Comparison of ENCODE assay signal across 14 cellular contexts in the genomic region with DNA sequence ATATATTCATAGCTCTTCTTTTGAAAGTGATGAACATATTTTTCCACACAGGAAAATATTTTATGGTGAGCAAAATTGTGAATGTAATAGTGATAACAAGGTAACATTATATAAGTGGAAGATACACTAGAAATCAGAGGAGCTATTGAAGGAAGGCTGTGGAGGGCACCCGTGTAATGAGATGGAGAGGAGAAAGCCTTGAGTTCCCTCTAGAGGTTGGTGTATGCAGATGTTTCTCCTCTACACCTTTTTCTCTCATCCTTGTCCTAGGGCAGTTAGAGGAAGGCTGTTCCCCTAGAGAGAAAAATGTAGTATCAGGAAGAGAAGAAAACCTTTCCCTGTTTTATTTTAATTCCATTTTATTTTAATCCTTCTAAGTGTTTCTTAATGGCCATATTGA. TPM values are rescaled to one million over a fixed set of nuclear protein-coding genes. Genes with fewer than 3 reads are reported as not detected.
DNase-seq lines count a peak whose midpoint lies in the region; ATAC-seq and TF ChIP-seq lines count a peak whose summit lies in the region.
"Had no signal": no experiment of that assay in that cellular context is flagged by ENCODE, and none has a peak within 500 bp of the region (broad histone marks: within the 10 kb centered on the region; RNA-seq: fewer than 3 reads in every experiment).

No MANE protein-coding gene starts in this region.

- no peaks in the 10 kb centered on the region for H3K27me3 Mint-ChIP-seq in neural progenitor cell (ENCODE audit: insufficient read depth, low read depth)
- H3K27me3 Mint-ChIP-seq: central memory CD8-positive, alpha-beta T cell; memory B cell had no signal

- no peak overlapping the region for H3K4me3 ChIP-seq in KMS-11 (IDR thresholded peaks at IDR 0.05; ENCODE audit: insufficient read depth, low read depth, low read length)
- no peak overlapping the region for H3K4me3 ChIP-seq in brain microvascular endothelial cell (ENCODE audit: low read depth, low read length)
- no peak overlapping the region for H3K4me3 ChIP-seq in neural progenitor cell
- H3K4me3 ChIP-seq in aorta (ENCODE audit: low read length in 2 of 2): no peak overlapping the region
- H3K4me3 ChIP-seq: A549, sigmoid colon had no signal

- WGBS in aorta, 2 donors: 5 to 11% methylated on average over 1 of the region's 1 CpG

- ATAC-seq in aorta (ENCODE audit: low FRiP score) (no peak), HG03442 (IDR thresholded peaks at IDR 0.05; ENCODE audit: unreplicated experiment) (no peak)
- ATAC-seq: A549 had no signal

- H3K4me3 Mint-ChIP-seq in neural progenitor cell: no peak overlapping the region
- H3K4me3 Mint-ChIP-seq: central memory CD8-positive, alpha-beta T cell; memory B cell had no signal

- H3K36me3 ChIP-seq in KMS-11 (ENCODE audit: insufficient read depth): no peaks in the 10 kb centered on the region
- no peaks in the 10 kb centered on the region for H3K36me3 ChIP-seq in brain microvascular endothelial cell (replicated peaks)
- H3K36me3 ChIP-seq in neural progenitor cell: no peaks in the 10 kb centered on the region
- H3K36me3 ChIP-seq in aorta (ENCODE audit: control insufficient read depth in 1 of 2, insufficient read depth in 2 of 2, low read length in 1 of 2): no peaks in the 10 kb centered on the region
- H3K36me3 ChIP-seq: sigmoid colon had no signal

- intact Hi-C loops in aorta (cut with DNase I): no loop called here

- H3K4me2 ChIP-seq in KMS-11: no peak overlapping the region
- no peak overlapping the region for H3K4me2 ChIP-seq in neural progenitor cell
- H3K4me2 ChIP-seq: A549 had no signal

- H3K79me2 ChIP-seq in KMS-11 (ENCODE audit: insufficient read depth, low read depth): no peaks in the 10 kb centered on the region
- no peaks in the 10 kb centered on the region for H3K79me2 ChIP-seq in neural progenitor cell (ENCODE audit: low read depth)

- no peaks in the 10 kb centered on the region for H3F3A ChIP-seq in neural progenitor cell (ENCODE audit: low read depth)

- no peaks in the 10 kb centered on the region for H3K4me1 ChIP-seq in KMS-11 (ENCODE audit: low read depth, poor library complexity, severe bottlenecking)
- H3K4me1 ChIP-seq in neural progenitor cell: no peaks in the 10 kb centered on the region
- no peaks in the 10 kb centered on the region for H3K4me1 ChIP-seq in aorta (ENCODE audit: control insufficient read depth in 1 of 2, insufficient read depth in 2 of 2, low read length in 2 of 2)
- H3K4me1 ChIP-seq: A549, sigmoid colon had no signal

- in situ Hi-C loops in brain microvascular endothelial cell (cut with HindIII; ENCODE audit: low pct_ligation_motif_present, low sequenced_read_pairs): no loop called here

- TF ChIP-seq CTCF in KMS-11 (conservative IDR thresholded peaks at IDR 0.05; ENCODE audit: low read depth, low read length): peak; percentile 44
- peak; percentile 23 for TF ChIP-seq CTCF in brain microvascular endothelial cell (IDR thresholded peaks at IDR 0.05; ENCODE audit: low read depth, low read length, missing control alignments)
- peak; percentile 62 for TF ChIP-seq CTCF in neural progenitor cell (IDR thresholded peaks at IDR 0.05)

- H3K9me3 Mint-ChIP-seq in neural progenitor cell: no peaks in the 10 kb centered on the region
- H3K9me3 Mint-ChIP-seq: central memory CD8-positive, alpha-beta T cell had no signal

- no peak overlapping the region for H3K27ac Mint-ChIP-seq in neural progenitor cell
- H3K27ac Mint-ChIP-seq: memory B cell had no signal

- H3K27ac ChIP-seq in KMS-11: no peak overlapping the region
- no peak overlapping the region for H3K27ac ChIP-seq in brain microvascular endothelial cell
- H3K27ac ChIP-seq in neural progenitor cell: no peak overlapping the region
- H3K27ac ChIP-seq in aorta (ENCODE audit: low read depth in 1 of 2, low read length in 2 of 2): no peak overlapping the region
- H3K27ac ChIP-seq: A549, sigmoid colon had no signal

- no peaks in the 10 kb centered on the region for H3K36me3 Mint-ChIP-seq in neural progenitor cell
- H3K36me3 Mint-ChIP-seq: memory B cell had no signal

- H4K20me1 ChIP-seq in KMS-11 (ENCODE audit: insufficient read depth) (no peaks in the 10 kb centered on the region), neural progenitor cell (ENCODE audit: low read depth) (no peaks in the 10 kb centered on the region)

- no peak overlapping the region for H2AFZ ChIP-seq in KMS-11 (ENCODE audit: low read depth)
- no peak overlapping the region for H2AFZ ChIP-seq in neural progenitor cell (replicated peaks)

- H3K9me3 ChIP-seq in neural progenitor cell (ENCODE audit: low read depth): no peaks in the 10 kb centered on the region
- H3K9me3 ChIP-seq in aorta (ENCODE audit: control insufficient read depth, low read length): no peaks in the 10 kb centered on the region
- H3K9me3 ChIP-seq: A549, sigmoid colon had no signal

- no peaks in the 10 kb centered on the region for H3K27me3 ChIP-seq in KMS-11 (ENCODE audit: insufficient read depth, low read depth)
- H3K27me3 ChIP-seq in brain microvascular endothelial cell (replicated peaks): no peaks in the 10 kb centered on the region
- H3K27me3 ChIP-seq in neural progenitor cell: no peaks in the 10 kb centered on the region
- no peaks in the 10 kb centered on the region for H3K27me3 ChIP-seq in aorta (ENCODE audit: control insufficient read depth in 1 of 2, insufficient read depth in 2 of 2, low read length in 1 of 2)
- H3K27me3 ChIP-seq: sigmoid colon had no signal

- DNase-seq in NCI-H1694 treated with DMSO at 0.1 percent for 48 hours (lab: John Stamatoyannopoulos, UW) (peak; percentile 3), NCI-H1694 (lab: John Stamatoyannopoulos, UW) (no peak), brain microvascular endothelial cell (no peak), neural progenitor cell (ENCODE audit: low spot score) (peak; percentile 57), aorta (no peak)
- DNase-seq in activated CD4-positive, alpha-beta T cell treated with anti-CD3 and anti-CD28 coated beads for 4 hours: no peak
- DNase-seq: sigmoid colon had no signal

- H3K9ac ChIP-seq in KMS-11 (no peak overlapping the region), neural progenitor cell (no peak overlapping the region)

- no peaks in the 10 kb centered on the region for H3K4me1 Mint-ChIP-seq in neural progenitor cell
- H3K4me1 Mint-ChIP-seq: central memory CD8-positive, alpha-beta T cell; memory B cell had no signal

RNA-seq across cellular contexts. Expression of a gene that starts 54.6 kb away (rescaled TPM):
- 1.9 and 3.8 TPM in 2 replicates for total RNA-seq in neural progenitor cell (ENCODE audit: low replicate concordance)
- under 1 TPM; 0.81 to 0.87 TPM for total RNA-seq in aorta
- polyA plus RNA-seq in aorta: 1 to 10 TPM in 1 of 2 donors, under 1 TPM in 1; 0.50 to 1.1 TPM
- total RNA-seq: fibroblast of villous mesenchyme; T-helper 2 cell treated with Interferon-gamma antibody and Interleukin-4, amounts not matched to agents 100 ng/mL and 5 ng/mL, for 36 hours had no signal
- polyA plus RNA-seq: A549 had no signal

Comparison
In these comparisons a context has a peak if more than half of its experiments do, and no peak if none do; other contexts are left out.
1. DNase-seq: peak in NCI-H1694 treated with DMSO at 0.1 percent for 48 hours (single experiment) and neural progenitor cell (single experiment); none in NCI-H1694 (single experiment), brain microvascular endothelial cell (single experiment), activated CD4-positive, alpha-beta T cell treated with anti-CD3 and anti-CD28 coated beads for 4 hours (0 of 2) and aorta (0 of 2).
2. Peak in every context shown above with its lines, with median percentiles within 50 percentile points of each other: CTCF ChIP-seq.